ENCODE assay signal across 12 cellular contexts in genomic region chr19:33883869-33884519, GRCh38.
DNase-seq lines count a peak whose midpoint lies in the region; FAIRE-seq and TF ChIP-seq lines count a peak whose summit lies in the region.
"Had no signal": no experiment of that assay in that cellular context is flagged by ENCODE, and none has a peak within 500 bp of the region (broad histone marks: within the 10 kb centered on the region; RNA-seq: fewer than 3 reads in every experiment).

No MANE protein-coding gene starts in this region.

- no peaks in the 10 kb centered on the region for H4K20me1 ChIP-seq in keratinocyte (ENCODE audit: control insufficient read depth, extremely low read depth, insufficient read depth, low read length)

- H3K9me3 ChIP-seq in keratinocyte (ENCODE audit: control insufficient read depth, low read depth, low read length) (no peaks in the 10 kb centered on the region), spleen (no peaks in the 10 kb centered on the region)
- H3K9me3 ChIP-seq: ovary had no signal

- H3K27me3 Mint-ChIP-seq in activated naive CD4-positive, alpha-beta T cell treated with anti-CD3 and anti-CD28 coated beads, Interleukin-2, amount 10 ng/mL, durations not matched to agents 7 days and 5 days = peaks cover 8% of the 10 kb centered on the region

- CTCF ChIA-PET in activated naive CD4-positive, alpha-beta T cell treated with anti-CD3 and anti-CD28 coated beads, Interleukin-2, amount 10 ng/mL, durations not matched to agents 7 days and 5 days (lab: Charles Lee) = no interaction called here

- peak overlapping the region; percentile 15 for H3K27ac ChIP-seq in brain microvascular endothelial cell
- no peak overlapping the region for H3K27ac ChIP-seq in keratinocyte (ENCODE audit: control insufficient read depth, insufficient read depth, low read length)
- H3K27ac ChIP-seq in spleen = peak overlapping the region in 7 of 8 donors; percentile 33 to 79 (median 68)
- H3K27ac ChIP-seq: cardiac muscle cell had no signal

- no peaks in the 10 kb centered on the region for H3K79me2 ChIP-seq in keratinocyte (ENCODE audit: control insufficient read depth, insufficient read depth, low read length)

- H3K27ac Mint-ChIP-seq in activated naive CD4-positive, alpha-beta T cell treated with anti-CD3 and anti-CD28 coated beads, Interleukin-2, amount 10 ng/mL, durations not matched to agents 7 days and 5 days = no peak overlapping the region

- H3K9ac ChIP-seq in keratinocyte (ENCODE audit: control insufficient read depth, extremely low read depth, insufficient read depth, low read length) = no peak overlapping the region

- DNase-seq in DMS53 (lab: John Stamatoyannopoulos, UW) (peak; percentile 29), DMS53 treated with DMSO at 0.1 percent for 48 hours (lab: John Stamatoyannopoulos, UW; ENCODE audit: unreplicated experiment) (no peak), brain microvascular endothelial cell (peak; percentile 27), keratinocyte (ENCODE audit: low read depth, low spot score) (no peak), spleen (peak; percentile 60), cerebellar cortex (ENCODE audit: low spot score) (no peak), AML-193 (lab: John Stamatoyannopoulos, UW) (no peak)
- no peak for DNase-seq in activated naive CD4-positive, alpha-beta T cell treated with anti-CD3 and anti-CD28 coated beads, Interleukin-2, amount 10 ng/mL, durations not matched to agents 7 days and 5 days
- DNase-seq: activated CD8-positive, alpha-beta memory T cell treated with anti-CD3 and anti-CD28 coated beads, Interleukin-2, amount 50 U/mL, for 48 hours; NCI-H2171 treated with DMSO at 0.1 percent for 48 hours had no signal

- intact Hi-C loops in spleen (cut with DNase I; ENCODE audit: low total_unique reads) = no loop called here

- H3K9me1 ChIP-seq in keratinocyte (ENCODE audit: control insufficient read depth, extremely low read depth, insufficient read depth, low read length) = no peaks in the 10 kb centered on the region

- H3K4me1 Mint-ChIP-seq in activated naive CD4-positive, alpha-beta T cell treated with anti-CD3 and anti-CD28 coated beads, Interleukin-2, amount 10 ng/mL, durations not matched to agents 7 days and 5 days = no peaks in the 10 kb centered on the region

- H3K4me3 Mint-ChIP-seq in activated naive CD4-positive, alpha-beta T cell treated with anti-CD3 and anti-CD28 coated beads, Interleukin-2, amount 10 ng/mL, durations not matched to agents 7 days and 5 days = no peak overlapping the region

- 6 to 11% (median 10%) methylated on average over 12 of the region's 12 CpGs for WGBS in spleen, 5 donors

- H3K27me3 ChIP-seq in brain microvascular endothelial cell (replicated peaks) (no peaks in the 10 kb centered on the region), keratinocyte (ENCODE audit: control insufficient read depth, extremely low read depth, insufficient read depth, low read length) (no peaks in the 10 kb centered on the region), spleen (replicated peaks in 1 of 7) (peaks cover 0 to 7% (median 0%) of the 10 kb centered on the region in 7 donors)
- H3K27me3 ChIP-seq: cardiac muscle cell, ovary had no signal

- no peaks in the 10 kb centered on the region for H3K36me3 Mint-ChIP-seq in activated naive CD4-positive, alpha-beta T cell treated with anti-CD3 and anti-CD28 coated beads, Interleukin-2, amount 10 ng/mL, durations not matched to agents 7 days and 5 days

- H3K4me2 ChIP-seq in keratinocyte (ENCODE audit: control insufficient read depth, extremely low read depth, insufficient read depth, low read depth, low read length) = no peak overlapping the region

- no peak for FAIRE-seq in keratinocyte (lab: Jason Lieb, UNC)

- H3K4me3 ChIP-seq in brain microvascular endothelial cell (ENCODE audit: low read depth, low read length) (peak overlapping the region; percentile 20), keratinocyte (ENCODE audit: control insufficient read depth in 2 of 3, extremely low read depth in 1 of 3, insufficient read depth in 2 of 3, low read depth in 1 of 3, low read length in 3 of 3) (no peak overlapping the region), spleen (peak overlapping the region in 1 of 8 donors; percentile 8)
- H3K4me3 ChIP-seq: cardiac muscle cell, ovary had no signal

- in situ Hi-C loops in brain microvascular endothelial cell (cut with HindIII; ENCODE audit: low pct_ligation_motif_present, low sequenced_read_pairs) = no loop called here

- no peaks in the 10 kb centered on the region for H3K36me3 ChIP-seq in brain microvascular endothelial cell (replicated peaks)
- H3K36me3 ChIP-seq in keratinocyte (ENCODE audit: control insufficient read depth in 2 of 2, extremely low read depth in 1 of 2, insufficient read depth in 2 of 2, low read length in 2 of 2) = no peaks in the 10 kb centered on the region
- no peaks in the 10 kb centered on the region for H3K36me3 ChIP-seq in spleen
- H3K36me3 ChIP-seq: cardiac muscle cell, ovary had no signal

- dilution Hi-C loops in keratinocyte (cut with MboI; ENCODE audit: extremely low pct_ligation_motif_present, low sequenced_read_pairs) = no loop called here

- H3K4me1 ChIP-seq in keratinocyte (ENCODE audit: control insufficient read depth, extremely low read depth, insufficient read depth, low read length) (peaks cover 2% of the 10 kb centered on the region), spleen (peaks cover 11 to 37% (median 25%) of the 10 kb centered on the region in 6 donors)

- TF ChIP-seq CTCF in brain microvascular endothelial cell (IDR thresholded peaks at IDR 0.05; ENCODE audit: low read depth, low read length, missing control alignments) (no peak), keratinocyte (optimal IDR thresholded peaks at IDR 0.05 in 1 of 3, IDR thresholded peaks at IDR 0.05 in 1 of 3, conservative IDR thresholded peaks at IDR 0.05 in 1 of 3; ENCODE audit: extremely low read depth in 1 of 3, insufficient read depth in 2 of 3, low read length in 3 of 3) (no peak), spleen (IDR thresholded peaks at IDR 0.05 in 8 of 11, conservative IDR thresholded peaks at IDR 0.05 in 3 of 11) (no peak)

- TF ChIP-seq POLR2A in spleen (IDR thresholded peaks at IDR 0.05) = no peak

- H3K9me3 Mint-ChIP-seq in activated naive CD4-positive, alpha-beta T cell treated with anti-CD3 and anti-CD28 coated beads, Interleukin-2, amount 10 ng/mL, durations not matched to agents 7 days and 5 days = no peaks in the 10 kb centered on the region

- peak overlapping the region; percentile 38 for H2AFZ ChIP-seq in keratinocyte (ENCODE audit: control insufficient read depth, low read length)

Comparison
In these comparisons a context has a peak if more than half of its experiments do, and no peak if none do; other contexts are left out.
1. DNase-seq: peak in DMS53 (single experiment), brain microvascular endothelial cell (single experiment) and spleen (single experiment); none in DMS53 treated with DMSO at 0.1 percent for 48 hours (single experiment), keratinocyte (single experiment), cerebellar cortex (single experiment), AML-193 (0 of 2) and activated naive CD4-positive, alpha-beta T cell treated with anti-CD3 and anti-CD28 coated beads, Interleukin-2, amount 10 ng/mL, durations not matched to agents 7 days and 5 days (single experiment).